In the genomic region with DNA sequence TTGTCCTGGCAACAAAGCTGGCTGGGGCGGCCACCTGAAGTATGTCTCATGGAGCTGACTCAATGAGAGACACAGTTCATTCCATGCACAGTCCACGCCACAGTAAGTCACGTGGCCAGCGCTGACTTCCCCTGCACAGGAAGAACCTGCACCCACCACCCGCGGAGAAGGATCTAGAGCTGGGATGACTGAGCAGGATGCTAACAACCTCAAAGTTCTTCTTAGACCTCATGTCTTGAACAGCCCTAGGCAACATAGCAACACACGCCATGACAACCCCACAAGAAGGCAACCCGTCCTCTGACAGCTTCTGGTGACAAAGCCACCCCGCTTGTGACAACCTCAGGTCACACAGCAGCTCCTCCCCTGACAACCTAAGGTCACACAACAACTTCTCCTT, we compare ENCODE assay signal across 22 cellular contexts.
"Had no signal": no experiment of that assay in that cellular context is flagged by ENCODE, and none has a peak within 500 bp of the region (broad histone marks: within the 10 kb centered on the region; RNA-seq: fewer than 3 reads in every experiment).

No MANE protein-coding gene starts in this region.

- H3K27me3 ChIP-seq: breast epithelium, neutrophil, right lobe of liver had no signal

- H3K4me1 ChIP-seq: breast epithelium, lower lobe of right lung, parathyroid adenoma, right lobe of liver had no signal

- H3K27ac Mint-ChIP-seq: activated naive CD4-positive, alpha-beta T cell treated with anti-CD3 and anti-CD28 coated beads for 36 hours; activated naive CD8-positive, alpha-beta T cell treated with anti-CD3 and anti-CD28 coated beads, Interleukin-2, amount 10 ng/mL, durations not matched to agents 7 days and 5 days; activated T-cell treated with anti-CD3 and anti-CD28 coated beads, Interleukin-2, amount 50 U/mL, for 72 hours; naive thymus-derived CD8-positive, alpha-beta T cell; stimulated activated naive B cell treated with anti-CD40 and anti-IgM and Interleukin-4, amounts not matched to agents 10 μg/mL and 1 μg/mL and 100 μg/mL, for 72 hours; T-helper 17 cell; type B pancreatic cell had no signal

- H3K9ac ChIP-seq: parathyroid adenoma had no signal

- H3K36me3 Mint-ChIP-seq: activated naive CD8-positive, alpha-beta T cell treated with anti-CD3 and anti-CD28 coated beads, Interleukin-2, amount 10 ng/mL, durations not matched to agents 7 days and 5 days; naive thymus-derived CD8-positive, alpha-beta T cell; stimulated activated naive B cell treated with anti-CD40 and anti-IgM and Interleukin-4, amounts not matched to agents 10 μg/mL and 1 μg/mL and 100 μg/mL, for 72 hours; type B pancreatic cell had no signal

- H3K4me3 Mint-ChIP-seq: activated naive CD4-positive, alpha-beta T cell treated with anti-CD3 and anti-CD28 coated beads for 36 hours; activated naive CD8-positive, alpha-beta T cell treated with anti-CD3 and anti-CD28 coated beads, Interleukin-2, amount 10 ng/mL, durations not matched to agents 7 days and 5 days; activated T-cell treated with anti-CD3 and anti-CD28 coated beads, Interleukin-2, amount 50 U/mL, for 72 hours; naive thymus-derived CD8-positive, alpha-beta T cell; stimulated activated naive B cell treated with anti-CD40 and anti-IgM and Interleukin-4, amounts not matched to agents 10 μg/mL and 1 μg/mL and 100 μg/mL, for 72 hours; T-helper 17 cell; type B pancreatic cell had no signal

- H3K9me3 Mint-ChIP-seq: type B pancreatic cell had no signal

- H3K4me1 Mint-ChIP-seq: activated naive CD8-positive, alpha-beta T cell treated with anti-CD3 and anti-CD28 coated beads, Interleukin-2, amount 10 ng/mL, durations not matched to agents 7 days and 5 days; stimulated activated naive B cell treated with anti-CD40 and anti-IgM and Interleukin-4, amounts not matched to agents 10 μg/mL and 1 μg/mL and 100 μg/mL, for 72 hours had no signal

- H3K9me3 ChIP-seq: breast epithelium, lower lobe of right lung, neutrophil, right lobe of liver had no signal

- H2AFZ ChIP-seq: parathyroid adenoma had no signal

- H3K4me3 ChIP-seq: breast epithelium, lower lobe of right lung, right lobe of liver had no signal

- H3K36me3 ChIP-seq: breast epithelium, lower lobe of right lung, neutrophil, right lobe of liver had no signal

- ATAC-seq: activated T-cell treated with anti-CD3 and anti-CD28 coated beads, Interleukin-2, amount 50 U/mL, for 72 hours; left colon; lower lobe of right lung; naive thymus-derived CD8-positive, alpha-beta T cell; right lobe of liver; stimulated activated naive B cell treated with anti-CD40 and anti-IgM and Interleukin-4, amounts not matched to agents 10 μg/mL and 1 μg/mL and 100 μg/mL, for 72 hours; T-helper 17 cell had no signal

- H3K27ac ChIP-seq: breast epithelium, lower lobe of right lung, neutrophil, parathyroid adenoma, right lobe of liver had no signal

- DNase-seq: activated CD4-positive, alpha-beta T cell treated with anti-CD3 and anti-CD28 coated beads for 4 hours; activated CD4-positive, alpha-beta T cell treated with anti-CD3 and anti-CD28 coated beads, Interleukin-2, amount 50 U/mL, for 48 hours; activated CD4-positive, CD25-positive, alpha-beta regulatory T cell; activated effector memory CD4-positive, alpha-beta T cell treated with Interleukin-2 at 50 U/mL for 16 hours; activated naive CD4-positive, alpha-beta T cell treated with anti-CD3 and anti-CD28 coated beads for 36 hours; activated naive CD8-positive, alpha-beta T cell treated with anti-CD3 and anti-CD28 coated beads, Interleukin-2, amount 10 ng/mL, durations not matched to agents 7 days and 5 days; activated T-cell treated with anti-CD3 and anti-CD28 coated beads, Interleukin-2, amount 50 U/mL, for 72 hours; amniotic stem cell; cortex of kidney; left colon; lower lobe of right lung; naive thymus-derived CD8-positive, alpha-beta T cell; right lobe of liver; small intestine; stimulated activated CD4-positive, alpha-beta T cell treated with anti-CD3 and anti-CD28 coated beads, Interleukin-15, amount 100 ng/mL, for 24 hours; stimulated activated naive B cell treated with anti-CD40 and anti-IgM and Interleukin-4, amounts not matched to agents 10 μg/mL and 1 μg/mL and 100 μg/mL, for 72 hours; SW 1271; T-helper 17 cell had no signal

- H3K79me2 ChIP-seq: parathyroid adenoma had no signal
